17 cellular contexts compared by ENCODE assay signal in the genomic region with DNA sequence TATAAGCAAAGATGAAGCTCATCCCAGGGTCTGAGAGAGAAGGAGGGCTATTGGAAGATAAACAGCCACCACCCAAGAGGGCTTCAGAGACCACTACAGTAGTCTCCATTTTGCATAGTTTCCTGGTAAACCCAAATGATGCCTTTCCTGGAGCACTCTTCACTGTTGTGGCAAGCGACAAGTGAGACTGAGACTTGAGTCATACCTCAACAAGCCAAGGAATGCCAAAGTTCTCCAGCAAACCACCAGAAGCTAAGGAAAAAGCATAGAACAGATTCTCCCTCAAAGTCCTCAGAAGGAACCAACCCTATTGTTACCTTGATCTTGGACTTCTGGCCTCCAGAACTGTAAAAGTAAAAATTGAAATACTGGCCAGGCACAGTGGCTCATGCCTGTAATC.
"Had no signal": no experiment of that assay in that cellular context is flagged by ENCODE, and none has a peak within 500 bp of the region (broad histone marks: within the 10 kb centered on the region; RNA-seq: fewer than 3 reads in every experiment).

No MANE protein-coding gene starts in this region.

- H3K79me2 ChIP-seq: hepatocyte, parathyroid adenoma had no signal

- H2AFZ ChIP-seq: hepatocyte, parathyroid adenoma had no signal

- DNase-seq: activated CD4-positive, alpha-beta T cell treated with anti-CD3 and anti-CD28 coated beads for 1 hour; activated CD4-positive, alpha-beta T cell treated with anti-CD3 and anti-CD28 coated beads, Interleukin-2, amount 50 U/mL, for 4 hours; activated naive CD4-positive, alpha-beta T cell treated with Interleukin-2 at 50 U/mL for 16 hours; aorta; left ventricle myocardium inferior; mucosa of descending colon; naive thymus-derived CD4-positive, alpha-beta T cell; retina; T-helper 9 cell; upper lobe of right lung had no signal

- H3K27ac Mint-ChIP-seq: activated T-helper 17 cell treated with anti-CD3 and anti-CD28 coated beads, Interleukin-2, amount 50 U/mL, for 72 hours; naive thymus-derived CD4-positive, alpha-beta T cell; stimulated activated effector memory CD8-positive, alpha-beta T cell treated with anti-CD3 and anti-CD28 coated beads, Interleukin-12 subunit alpha, Interleukin-12 subunit beta, amount 100 ng/mL, for 72 hours had no signal

- H3K36me3 Mint-ChIP-seq: stimulated activated effector memory CD8-positive, alpha-beta T cell treated with anti-CD3 and anti-CD28 coated beads, Interleukin-12 subunit alpha, Interleukin-12 subunit beta, amount 100 ng/mL, for 72 hours had no signal

- H3K9me3 Mint-ChIP-seq: activated T-helper 17 cell treated with anti-CD3 and anti-CD28 coated beads, Interleukin-2, amount 50 U/mL, for 72 hours; stimulated activated effector memory CD8-positive, alpha-beta T cell treated with anti-CD3 and anti-CD28 coated beads, Interleukin-12 subunit alpha, Interleukin-12 subunit beta, amount 100 ng/mL, for 72 hours had no signal

- ATAC-seq: activated T-helper 17 cell treated with anti-CD3 and anti-CD28 coated beads, Interleukin-2, amount 50 U/mL, for 72 hours; mucosa of descending colon; naive thymus-derived CD4-positive, alpha-beta T cell; stimulated activated effector memory CD8-positive, alpha-beta T cell treated with anti-CD3 and anti-CD28 coated beads, Interleukin-12 subunit alpha, Interleukin-12 subunit beta, amount 100 ng/mL, for 72 hours; upper lobe of right lung had no signal

- H3K9ac ChIP-seq: parathyroid adenoma had no signal

- H3K4me3 ChIP-seq: hepatocyte, left ventricle myocardium inferior, mucosa of descending colon, thoracic aorta, upper lobe of right lung had no signal

- H3K9me3 ChIP-seq: left ventricle myocardium inferior, mucosa of descending colon, thoracic aorta, upper lobe of right lung had no signal

- H3K36me3 ChIP-seq: left ventricle myocardium inferior, thoracic aorta, upper lobe of right lung had no signal

- H3K4me2 ChIP-seq: hepatocyte had no signal

- H3K4me3 Mint-ChIP-seq: activated T-helper 17 cell treated with anti-CD3 and anti-CD28 coated beads, Interleukin-2, amount 50 U/mL, for 72 hours; naive thymus-derived CD4-positive, alpha-beta T cell; stimulated activated effector memory CD8-positive, alpha-beta T cell treated with anti-CD3 and anti-CD28 coated beads, Interleukin-12 subunit alpha, Interleukin-12 subunit beta, amount 100 ng/mL, for 72 hours had no signal

- FAIRE-seq: bronchial epithelial cell, keratinocyte had no signal

- H3K27ac ChIP-seq: hepatocyte, left ventricle myocardium inferior, parathyroid adenoma, thoracic aorta, upper lobe of right lung had no signal

- H3K4me1 ChIP-seq: parathyroid adenoma had no signal
